Comparison of ENCODE assay signal across 2 cellular contexts in the genomic region with DNA sequence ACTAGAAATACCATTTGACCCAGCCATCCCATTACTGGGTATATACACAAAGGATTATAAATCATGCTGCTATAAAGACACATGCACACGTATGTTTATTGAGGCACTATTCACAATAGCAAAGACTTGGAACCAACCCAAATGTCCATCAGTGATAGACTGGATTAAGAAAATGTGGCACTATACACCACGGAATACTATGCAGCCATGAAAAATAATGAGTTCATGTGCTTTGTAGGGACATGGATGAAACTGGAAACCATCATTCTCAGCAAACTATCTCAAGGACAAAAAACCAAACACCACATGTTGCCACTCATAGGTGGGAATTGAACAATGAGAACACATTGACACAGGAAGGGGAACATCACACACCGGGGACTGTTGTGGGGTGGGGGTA.
A peak's percentile ranks its signal among the peaks of the same experiment; 100 is the strongest.
DNase-seq lines count a peak whose midpoint lies in the region; ATAC-seq, FAIRE-seq and TF ChIP-seq lines count a peak whose summit lies in the region.
"Not testable (repeated sequence)": the region's sequence is repeated elsewhere in the genome, so short reads cannot be mapped to it uniquely, and the experiment has no call there.

No MANE protein-coding gene starts in this region.

- H4K20me1 ChIP-seq in K562 (replicated peaks; ENCODE audit: control insufficient read depth, insufficient read depth, low read length) = not testable (repeated sequence)

- POLR2A ChIA-PET in HEK293 (lab: Yijun Ruan, JAX); K562 (lab: Yijun Ruan, JAX): not testable (repeated sequence)

- DNase-seq in K562 (ENCODE audit: extremely low read depth in 1 of 4, low spot score in 3 of 4) = not testable (repeated sequence)

- 89% methylated on average over 3 of the region's 3 CpGs for WGBS in K562 (ENCODE audit: insufficient coverage, low coverage, missing lambda C conversion rate)

- in situ Hi-C loops in K562 (cut with MboI) = not testable (repeated sequence)

- not testable (repeated sequence) for BruUV-seq in K562 (replicated peaks; lab: Mats Ljungman, UMichigan)

- not testable (repeated sequence) for TF ChIP-seq EP300 in K562 (IDR thresholded peaks at IDR 0.05; ENCODE audit: low read length)

- TF ChIP-seq RAD21 in K562 (CRISPR knock-in tag; conservative IDR thresholded peaks at IDR 0.05 in 1 of 2, IDR thresholded peaks at IDR 0.05 in 1 of 2) = not testable (repeated sequence)

- not testable (repeated sequence) for H3K4me1 ChIP-seq in HEK293 (ENCODE audit: control insufficient read depth, insufficient read depth, low read length); K562 (replicated peaks in 1 of 2; ENCODE audit: control insufficient read depth in 2 of 2, insufficient read depth in 2 of 2, low read length in 2 of 2)

- H3K36me3 ChIP-seq in HEK293 (ENCODE audit: control insufficient read depth in 2 of 2, insufficient read depth in 1 of 2, low read length in 2 of 2); K562 (ENCODE audit: control insufficient read depth, insufficient read depth, low read length): not testable (repeated sequence)

- H3K9me1 ChIP-seq in K562 (ENCODE audit: control insufficient read depth, insufficient read depth, low read length) = not testable (repeated sequence)

- TF ChIP-seq CTCF in HEK293 (tag by site-specific recombination; IDR thresholded peaks at IDR 0.05); K562 (IDR thresholded peaks at IDR 0.05 in 2 of 3, conservative IDR thresholded peaks at IDR 0.05 in 1 of 3; ENCODE audit: insufficient read depth in 2 of 3, low read depth in 1 of 3, low read length in 3 of 3): not testable (repeated sequence)

- not testable (repeated sequence) for H3K4me3 ChIP-seq in HEK293 (ENCODE audit: low read depth, low read length); K562

- H3K27me3 ChIP-seq in K562 (ENCODE audit: control insufficient read depth in 2 of 2, insufficient read depth in 2 of 2, low read length in 2 of 2) = not testable (repeated sequence)

- FAIRE-seq in K562 (lab: Jason Lieb, UNC) = not testable (repeated sequence)

- not testable (repeated sequence) for H2AFZ ChIP-seq in K562 (ENCODE audit: low read depth, low read length)

- CTCF ChIA-PET in HEK293 (lab: Yijun Ruan, JAX); K562 (lab: Yijun Ruan, JAX; ENCODE audit: low intra/inter-chr PET ratio): not testable (repeated sequence)

- H3K4me2 ChIP-seq in K562 (ENCODE audit: insufficient read depth, low read length) = not testable (repeated sequence)

- intact Hi-C loops in K562 (cut with micrococcal nuclease) = not testable (repeated sequence)

- not testable (repeated sequence) for H3K9me3 ChIP-seq in HEK293 (ENCODE audit: control insufficient read depth, insufficient read depth, low read depth, low read length); K562 (replicated peaks; ENCODE audit: control insufficient read depth, insufficient read depth, low read depth, low read length)

- not testable (repeated sequence) for ATAC-seq in K562

- not testable (repeated sequence) for H3K79me2 ChIP-seq in K562 (ENCODE audit: control insufficient read depth, insufficient read depth, low read length)

- H3K27ac ChIP-seq in HEK293 (ENCODE audit: extremely low read depth, low read depth, low read length); K562 (ENCODE audit: extremely low read depth, low read depth, low read length): not testable (repeated sequence)

- TF ChIP-seq POLR2A in K562 (conservative IDR thresholded peaks at IDR 0.05) = not testable (repeated sequence)

- not testable (repeated sequence) for H3K9ac ChIP-seq in K562 (ENCODE audit: insufficient read depth in 1 of 2, low read depth in 2 of 2, low read length in 2 of 2)

TF ChIP-seq in HEK293, 187 proteins besides CTCF, POLR2A, EP300 and RAD21:
- peak; percentile 87 for TF ChIP-seq ZNF146 (tag by site-specific recombination; IDR thresholded peaks at IDR 0.05)

TF ChIP-seq in K562, 482 proteins besides CTCF, POLR2A, EP300 and RAD21:
- peak; percentile 78 for TF ChIP-seq ZNF146 (CRISPR knock-in tag; IDR thresholded peaks at IDR 0.05; ENCODE audit: unreplicated experiment)
- TF ChIP-seq BCOR (IDR thresholded peaks at IDR 0.05) = peak; percentile 13; the same call in 1 of the 2 replicates
